1 cellular context compared by ENCODE assay signal in genomic region chr3:37591130-37591865, GRCh38.
TF ChIP-seq lines count a peak whose summit lies in the region.

No MANE protein-coding gene starts in this region.

TF ChIP-seq in IMR-90, 13 proteins besides CTCF, POLR2A, EP300 and RAD21 (continued from another document):
- TF ChIP-seq CHD1 (IDR thresholded peaks at IDR 0.05; ENCODE audit: low read depth, low read length), result no peak
